In the genomic region with DNA sequence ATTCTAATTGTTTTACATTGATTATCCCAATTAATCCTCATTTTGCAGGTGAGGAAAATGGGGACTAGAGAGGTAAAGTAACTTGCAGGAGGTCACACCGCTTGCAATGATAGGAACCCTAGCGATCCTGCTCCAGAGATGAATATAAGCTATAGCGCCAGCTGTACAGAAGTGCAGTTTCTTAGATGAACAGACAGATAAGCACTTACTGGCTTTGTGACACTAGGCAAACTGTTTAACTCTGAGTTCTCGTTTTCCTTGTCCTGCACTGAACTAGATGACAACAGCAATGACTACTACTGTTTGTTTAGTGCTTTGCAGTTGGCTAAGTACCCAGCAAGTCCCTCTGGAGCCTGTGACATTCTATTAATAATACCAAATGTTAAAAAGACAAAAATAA, we compare ENCODE assay signal across 30 cellular contexts. TPM values are rescaled to one million over a fixed set of nuclear protein-coding genes. Genes with fewer than 3 reads are reported as not detected.
DNase-seq lines count a peak whose midpoint lies in the region; ATAC-seq and TF ChIP-seq lines count a peak whose summit lies in the region.
"Had no signal": no experiment of that assay in that cellular context is flagged by ENCODE, and none has a peak within 500 bp of the region (broad histone marks: within the 10 kb centered on the region; RNA-seq: fewer than 3 reads in every experiment).

No MANE protein-coding gene starts in this region.

- peak; percentile 76 to 86 for DNase-seq in T47D (ENCODE audit: low read depth in 1 of 2, low spot score in 1 of 2)
- DNase-seq in MCF 10A (ENCODE audit: unreplicated experiment) = no peak
- peak; percentile 90 for DNase-seq in LNCaP clone FGC (ENCODE audit: low read depth)
- DNase-seq in NCI-H146 treated with DMSO at 0.1 percent for 48 hours (lab: John Stamatoyannopoulos, UW; ENCODE audit: unreplicated experiment) = no peak
- DNase-seq in heart right ventricle = no peak
- DNase-seq: activated B cell treated with CpG ODN at 0.5 μM for 24 hours; activated CD4-positive, alpha-beta T cell treated with anti-CD3 and anti-CD28 coated beads, Interleukin-2, amount 50 U/mL, for 4 hours; activated naive CD4-positive, alpha-beta T cell treated with Interleukin-2 at 50 U/mL for 16 hours; body of pancreas; C1 segment of cervical spinal cord; Caco-2; cerebellar nuclear complex; dorsolateral prefrontal cortex; EL; gastrocnemius medialis; GOT3; left ventricle myocardium superior; NCI-H1436; NCI-H69; stimulated activated CD4-positive, alpha-beta T cell treated with anti-CD3 and anti-CD28 coated beads, Interleukin-4, amount 100 ng/mL, for 24 hours; upper lobe of right lung had no signal

- BruUV-seq in MCF 10A (replicated peaks; lab: Mats Ljungman, UMichigan) = no TSS peak

- 47 to 51% methylated on average over 4 of the region's 4 CpGs for WGBS in heart right ventricle, 2 donors

- in situ Hi-C loops in T47D (cut with HindIII; ENCODE audit: low pct_unique_long_range_greater_than_20kb, low sequenced_read_pairs) = no loop called here

- no peaks in the 10 kb centered on the region for H3K36me3 Mint-ChIP-seq in MCF 10A (ENCODE audit: insufficient read depth, unreplicated experiment)
- H3K36me3 Mint-ChIP-seq: stimulated activated memory B cell treated with anti-CD40 and anti-IgM and Interleukin-4, amounts not matched to agents 10 μg/mL and 1 μg/mL and 100 μg/mL, for 72 hours had no signal

- peak overlapping the region; percentile 45 for H3K27ac ChIP-seq in VCaP
- H3K27ac ChIP-seq in heart right ventricle = no peak overlapping the region
- H3K27ac ChIP-seq: body of pancreas, gastrocnemius medialis, prostate gland, SK-N-MC, upper lobe of right lung had no signal

- H3K9me3 Mint-ChIP-seq in MCF 10A (ENCODE audit: unreplicated experiment) = no peaks in the 10 kb centered on the region
- H3K9me3 Mint-ChIP-seq: activated B cell treated with CpG ODN at 0.5 μM for 24 hours; stimulated activated memory B cell treated with anti-CD40 and anti-IgM and Interleukin-4, amounts not matched to agents 10 μg/mL and 1 μg/mL and 100 μg/mL, for 72 hours had no signal

- H3K27ac Mint-ChIP-seq in MCF 10A (ENCODE audit: low read depth, unreplicated experiment) = no peak overlapping the region
- H3K27ac Mint-ChIP-seq: activated B cell treated with CpG ODN at 0.5 μM for 24 hours; stimulated activated memory B cell treated with anti-CD40 and anti-IgM and Interleukin-4, amounts not matched to agents 10 μg/mL and 1 μg/mL and 100 μg/mL, for 72 hours had no signal

- no peak overlapping the region for H3K4me3 Mint-ChIP-seq in MCF 10A (ENCODE audit: unreplicated experiment)
- H3K4me3 Mint-ChIP-seq: activated B cell treated with CpG ODN at 0.5 μM for 24 hours; stimulated activated memory B cell treated with anti-CD40 and anti-IgM and Interleukin-4, amounts not matched to agents 10 μg/mL and 1 μg/mL and 100 μg/mL, for 72 hours had no signal

- H3K27me3 Mint-ChIP-seq in MCF 10A (ENCODE audit: insufficient read depth, unreplicated experiment) = peaks cover 9% of the 10 kb centered on the region

- H3K4me1 ChIP-seq in heart right ventricle = peaks cover 10 to 60% (median 35%) of the 10 kb centered on the region in 9 donors
- H3K4me1 ChIP-seq: prostate gland had no signal

- H3K4me3 ChIP-seq in LNCaP clone FGC (ENCODE audit: low read depth, low read length) = no peak overlapping the region
- no peak overlapping the region for H3K4me3 ChIP-seq in heart right ventricle
- H3K4me3 ChIP-seq: body of pancreas, gastrocnemius medialis, prostate gland, SK-N-MC, upper lobe of right lung had no signal

- intact Hi-C loops in MCF 10A (cut with micrococcal nuclease) = no loop called here
- intact Hi-C loops in heart right ventricle (cut with DNase I) = no loop called here

- CTCF ChIA-PET in MCF 10A (lab: Yijun Ruan, JAX) = no interaction called here

- TF ChIP-seq CTCF in MCF 10A (IDR thresholded peaks at IDR 0.05; ENCODE audit: unreplicated experiment) (no peak), LNCaP clone FGC (IDR thresholded peaks at IDR 0.05; ENCODE audit: control insufficient read depth, extremely low read depth, insufficient read depth) (no peak), VCaP (conservative IDR thresholded peaks at IDR 0.05) (no peak), heart right ventricle (IDR thresholded peaks at IDR 0.05) (no peak)

- no peaks in the 10 kb centered on the region for H3K9me3 ChIP-seq in heart right ventricle
- H3K9me3 ChIP-seq: body of pancreas, Caco-2, gastrocnemius medialis, prostate gland, upper lobe of right lung had no signal

- peaks cover 0 to 5% (median 0%) of the 10 kb centered on the region in 9 donors for H3K36me3 ChIP-seq in heart right ventricle
- H3K36me3 ChIP-seq: gastrocnemius medialis, prostate gland, upper lobe of right lung had no signal

- peaks cover 8% of the 10 kb centered on the region for H3K4me1 Mint-ChIP-seq in MCF 10A (ENCODE audit: insufficient read depth, unreplicated experiment)

- H3K27me3 ChIP-seq in heart right ventricle = peaks cover 25 to 100% (median 97%) of the 10 kb centered on the region in 7 donors

- ATAC-seq in heart right ventricle (no peak), HG02885 (IDR thresholded peaks at IDR 0.05; ENCODE audit: poor library complexity, unreplicated experiment) (no peak)
- ATAC-seq: body of pancreas; gastrocnemius medialis; left ventricle myocardium superior; sciatic nerve; stimulated activated memory B cell treated with anti-CD40 and anti-IgM and Interleukin-4, amounts not matched to agents 10 μg/mL and 1 μg/mL and 100 μg/mL, for 72 hours; upper lobe of right lung had no signal

- POLR2A ChIA-PET in MCF 10A (lab: Yijun Ruan, JAX) = no interaction called here

RNA-seq across cellular contexts. Expression of a gene that starts 11.1 kb away (rescaled TPM):
- total RNA-seq in MCF 10A (2022) (0.26 TPM in 1 of 2 replicates, not detected in the other), heart right ventricle (1 to 10 TPM; 1.9 to 9.4 (median 4.8) TPM)
- polyA plus RNA-seq in heart right ventricle = 1 to 10 TPM; 7.3 to 7.5 TPM
- total RNA-seq: activated B cell treated with CpG ODN at 0.5 μM for 24 hours had no signal
- polyA plus RNA-seq: AG04450 had no signal

RNA-seq across cellular contexts. Expression of a gene that starts 47.0 kb away (rescaled TPM):
- total RNA-seq in MCF 10A (2022) (39.9 and 44.4 TPM in 2 replicates), heart right ventricle (10 to 100 TPM; 36.2 to 47.6 (median 43.4) TPM)
- 10 to 100 TPM in 1 of 2 donors, 1 to 10 TPM in 1; 6.0 to 13.6 TPM for polyA plus RNA-seq in heart right ventricle

RNA-seq across cellular contexts. Expression of a gene that starts 47.0 kb away (rescaled TPM):
- total RNA-seq in MCF 10A (2022) (73.0 and 90.3 TPM in 2 replicates), heart right ventricle (10 to 100 TPM; 30.3 to 45.9 (median 39.1) TPM)
- polyA plus RNA-seq in heart right ventricle = 10 to 100 TPM; 35.0 to 37.7 TPM

RNA-seq across cellular contexts. Expression of a gene that starts 57.9 kb away (rescaled TPM):
- total RNA-seq in MCF 10A (2022) (not detected in 2 replicates), heart right ventricle (not detected)
- polyA plus RNA-seq in heart right ventricle = not detected
- total RNA-seq: activated B cell treated with CpG ODN at 0.5 μM for 24 hours, body of pancreas, Caco-2, gastrocnemius medialis, left ventricle myocardium superior, M059J, RPMI7951, sciatic nerve, upper lobe of right lung had no signal
- polyA plus RNA-seq: AG04450 had no signal

RNA-seq across cellular contexts. Expression of a gene that starts 58.1 kb away (rescaled TPM):
- total RNA-seq in MCF 10A (2022) = 52.5 and 58.4 TPM in 2 replicates
- total RNA-seq in heart right ventricle = 100 to 1,000 TPM; 222 to 327 (median 310) TPM
- 100 to 1,000 TPM; 371 to 739 TPM for polyA plus RNA-seq in heart right ventricle

Comparison
In these comparisons a context has a peak if more than half of its experiments do, and no peak if none do; other contexts are left out.
1. DNase-seq: peak in T47D (2 of 2) and LNCaP clone FGC (single experiment); none in MCF 10A (single experiment), NCI-H146 treated with DMSO at 0.1 percent for 48 hours (single experiment) and heart right ventricle (0 of 2).